ENCODE assay signal across 12 cellular contexts in the genomic region with DNA sequence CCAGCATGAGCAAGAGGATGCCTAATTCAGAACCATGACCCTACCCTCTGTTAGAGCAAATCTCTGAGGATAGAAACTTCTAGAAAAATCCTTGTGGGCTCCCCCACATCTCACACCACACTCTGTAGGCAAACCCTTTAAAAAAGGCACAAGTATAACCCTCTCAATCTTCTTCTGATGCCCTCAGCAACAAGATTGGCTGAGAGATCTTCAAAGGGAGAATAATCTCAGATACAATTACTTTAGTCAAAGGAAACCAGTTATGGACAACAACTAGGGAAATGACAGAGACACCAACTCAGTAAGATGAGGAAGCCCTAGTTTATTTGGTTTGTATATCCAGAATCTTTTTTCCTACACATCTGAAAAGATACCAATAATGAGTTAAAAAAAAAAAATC. TPM values are rescaled to one million over a fixed set of nuclear protein-coding genes. Genes with fewer than 3 reads are reported as not detected.
DNase-seq lines count a peak whose midpoint lies in the region; ATAC-seq, FAIRE-seq and TF ChIP-seq lines count a peak whose summit lies in the region.
"Had no signal": no experiment of that assay in that cellular context is flagged by ENCODE, and none has a peak within 500 bp of the region (broad histone marks: within the 10 kb centered on the region; RNA-seq: fewer than 3 reads in every experiment).

No MANE protein-coding gene starts in this region.

- peaks cover 73% of the 10 kb centered on the region for H3F3A ChIP-seq in PC-9 (ENCODE audit: insufficient read depth, low read depth)

- H3K9ac ChIP-seq in DND-41 (ENCODE audit: low read depth, low read length): peak overlapping the region; percentile 22; the same call in 1 of the 2 replicates
- H3K9ac ChIP-seq in endothelial cell of umbilical vein (replicated peaks; ENCODE audit: extremely low read depth, insufficient read depth, low read length): peak overlapping the region; percentile 60
- H3K9ac ChIP-seq in skeletal muscle tissue (ENCODE audit: low read depth in 1 of 3, low read length in 3 of 3): no peak overlapping the region
- no peak overlapping the region for H3K9ac ChIP-seq in kidney (ENCODE audit: low read length in 2 of 2)

- TF ChIP-seq CTCF in DND-41 (IDR thresholded peaks at IDR 0.05; ENCODE audit: borderline replicate concordance, extremely low read depth, low read length, poor library complexity, severe bottlenecking) (no peak), PC-9 (conservative IDR thresholded peaks at IDR 0.05) (no peak), endothelial cell of umbilical vein (IDR thresholded peaks at IDR 0.05; ENCODE audit: extremely low read depth in 1 of 2, insufficient read depth in 1 of 2, low read depth in 1 of 2, low read length in 2 of 2) (no peak), kidney (IDR thresholded peaks at IDR 0.05; ENCODE audit: borderline replicate concordance, extremely low read depth, insufficient read depth) (no peak)

- POLR2A ChIA-PET in PC-9 (lab: Charles Lee; ENCODE audit: unreplicated experiment): interaction anchor here (0.5 kb wide), 1 partner anchor 10 kb away, joined by 13 read pairs; no protein-coding TSS in a partner anchor
- POLR2A ChIA-PET in endothelial cell of umbilical vein (lab: Charles Lee): no interaction called here

- H3K9me1 ChIP-seq in endothelial cell of umbilical vein (replicated peaks; ENCODE audit: control insufficient read depth, extremely low read depth, insufficient read depth, low read length): no peaks in the 10 kb centered on the region

- H3K4me2 ChIP-seq in DND-41 (ENCODE audit: insufficient read depth, low read length) (no peak overlapping the region), PC-9 (peak overlapping the region; percentile 77), endothelial cell of umbilical vein (ENCODE audit: insufficient read depth, low read length) (peak overlapping the region; percentile 64)

- H3K27me3 ChIP-seq in DND-41 (ENCODE audit: insufficient read depth, low read length, poor library complexity) (no peaks in the 10 kb centered on the region), PC-9 (ENCODE audit: insufficient read depth, low read depth) (no peaks in the 10 kb centered on the region), endothelial cell of umbilical vein (ENCODE audit: control insufficient read depth in 2 of 2, insufficient read depth in 2 of 2, low read length in 2 of 2) (no peaks in the 10 kb centered on the region), skeletal muscle tissue (ENCODE audit: control insufficient read depth in 3 of 3, insufficient read depth in 3 of 3, low read length in 3 of 3) (peaks cover 0 to 9% (median 4%) of the 10 kb centered on the region in 3 donors)

- dilution Hi-C loops in endothelial cell of umbilical vein (cut with MboI; ENCODE audit: extremely low pct_ligation_motif_present, low sequenced_read_pairs): no loop called here

- no peaks in the 10 kb centered on the region for H3K36me3 ChIP-seq in DND-41 (ENCODE audit: insufficient read depth, low read length)
- H3K36me3 ChIP-seq in PC-9 (ENCODE audit: low read depth): no peaks in the 10 kb centered on the region
- H3K36me3 ChIP-seq in endothelial cell of umbilical vein (ENCODE audit: control insufficient read depth in 2 of 2, extremely low read depth in 1 of 2, insufficient read depth in 2 of 2, low read length in 2 of 2): no peaks in the 10 kb centered on the region
- no peaks in the 10 kb centered on the region for H3K36me3 ChIP-seq in skeletal muscle tissue (ENCODE audit: control insufficient read depth in 3 of 3, insufficient read depth in 3 of 3, low read length in 3 of 3)
- H3K36me3 ChIP-seq in kidney (ENCODE audit: control insufficient read depth in 1 of 2, insufficient read depth in 2 of 2, low read length in 2 of 2): no peaks in the 10 kb centered on the region

- H3K79me2 ChIP-seq in DND-41 (ENCODE audit: insufficient read depth, low read length): no peaks in the 10 kb centered on the region
- H3K79me2 ChIP-seq in PC-9 (ENCODE audit: low read depth): no peaks in the 10 kb centered on the region
- H3K79me2 ChIP-seq in endothelial cell of umbilical vein (ENCODE audit: control insufficient read depth, insufficient read depth, low read length): no peaks in the 10 kb centered on the region

- intact Hi-C loops in PC-9 (cut with micrococcal nuclease; ENCODE audit: unreplicated experiment): loop anchor here (2.0 kb wide), 1 partner anchor 89 kb away; no protein-coding TSS in a partner anchor
- intact Hi-C loops in endothelial cell of umbilical vein (cut with micrococcal nuclease): loop anchor here (2.0 kb wide), 1 partner anchor 159 kb away; a partner anchor contains a TSS
- intact Hi-C loops in kidney (cut with DNase I): no loop called here

- no peak for TF ChIP-seq POLR2A in endothelial cell of umbilical vein (IDR thresholded peaks at IDR 0.05; ENCODE audit: low read depth, low read length)

- H3K9me3 ChIP-seq in DND-41 (ENCODE audit: insufficient read depth, low read length, severe bottlenecking) (no peaks in the 10 kb centered on the region), PC-9 (ENCODE audit: insufficient read depth, low read depth) (0 out of 2 replicates have a peak, but pooled peaks cover 5% of the 10 kb centered on the region), endothelial cell of umbilical vein (replicated peaks; ENCODE audit: control insufficient read depth, insufficient read depth, low read length) (no peaks in the 10 kb centered on the region), skeletal muscle tissue (ENCODE audit: control insufficient read depth in 3 of 3, low read length in 3 of 3) (no peaks in the 10 kb centered on the region), kidney (ENCODE audit: control insufficient read depth in 1 of 2, low read length in 2 of 2) (no peaks in the 10 kb centered on the region)

- no peaks in the 10 kb centered on the region for H4K20me1 ChIP-seq in DND-41 (ENCODE audit: insufficient read depth, low read length)
- H4K20me1 ChIP-seq in PC-9 (ENCODE audit: insufficient read depth): no peaks in the 10 kb centered on the region
- H4K20me1 ChIP-seq in endothelial cell of umbilical vein (replicated peaks; ENCODE audit: control insufficient read depth, extremely low read depth, insufficient read depth, low read length): no peaks in the 10 kb centered on the region

- no peak overlapping the region for H3K4me3 ChIP-seq in DND-41 (ENCODE audit: low read depth in 1 of 2, low read length in 2 of 2)
- peak overlapping the region; percentile 15; the same call in 1 of the 2 replicates for H3K4me3 ChIP-seq in PC-9
- no peak overlapping the region for H3K4me3 ChIP-seq in endothelial cell of umbilical vein (replicated peaks in 1 of 3; ENCODE audit: insufficient read depth in 1 of 3, low read depth in 1 of 3, low read length in 3 of 3)
- no peak overlapping the region for H3K4me3 ChIP-seq in skeletal muscle tissue (ENCODE audit: low read length in 3 of 3)
- no peak overlapping the region for H3K4me3 ChIP-seq in kidney (ENCODE audit: low read length in 2 of 2)

- ATAC-seq in DND-41 (ENCODE audit: insufficient read depth, low read depth) (no peak), GM19455 (IDR thresholded peaks at IDR 0.05; ENCODE audit: unreplicated experiment) (no peak)

- no peaks in the 10 kb centered on the region for H3K9me2 ChIP-seq in PC-9 (ENCODE audit: insufficient read depth)

- FAIRE-seq in endothelial cell of umbilical vein (lab: Jason Lieb, UNC) (peak; percentile 18), kidney (lab: Jason Lieb, UNC) (no peak)
- FAIRE-seq: colon had no signal

- CTCF ChIA-PET in PC-9 (lab: Charles Lee) (no interaction called here), endothelial cell of umbilical vein (lab: Charles Lee) (interaction anchor here (1.1 to 1.8 kb wide), 2 partner anchors 77 to 90 kb away, joined by 3 to 4 read pairs; no protein-coding TSS in a partner anchor)

- BruUV-seq in PC-9 (replicated peaks; lab: Mats Ljungman, UMichigan) (no TSS peak), endothelial cell of umbilical vein (replicated peaks; lab: Mats Ljungman, UMichigan) (no TSS peak)

- H2AFZ ChIP-seq in DND-41 (ENCODE audit: low read depth, low read length) (no peak overlapping the region), PC-9 (no peak overlapping the region), endothelial cell of umbilical vein (ENCODE audit: low read depth, low read length) (no peak overlapping the region)

- DNase-seq in DND-41 (no peak), PC-9 (no peak), endothelial cell of umbilical vein (ENCODE audit: low read depth, low spot score) (no peak), NCI-H446 treated with DMSO at 0.1 percent for 48 hours (lab: John Stamatoyannopoulos, UW) (no peak), kidney (no peak), SW480 (ENCODE audit: low spot score) (no peak)
- DNase-seq: naive B cell, NCI-H187 treated with DMSO at 0.1 percent for 48 hours, RPMI8226 had no signal

- H3K27ac ChIP-seq in DND-41 (ENCODE audit: low read length) (peak overlapping the region; percentile 58), PC-9 (peak overlapping the region; percentile 99), endothelial cell of umbilical vein (ENCODE audit: insufficient read depth, low read depth, low read length) (peak overlapping the region; percentile 99), skeletal muscle tissue (ENCODE audit: low read depth, low read length) (peak overlapping the region; percentile 65), kidney (ENCODE audit: low read depth in 2 of 2, low read length in 2 of 2) (peak overlapping the region in 1 of 2 donors; percentile 80)

- H3K4me1 ChIP-seq in DND-41 (ENCODE audit: insufficient read depth, low read length) (peaks cover 25% of the 10 kb centered on the region), PC-9 (replicated peaks; ENCODE audit: insufficient read depth) (peaks cover 75% of the 10 kb centered on the region), endothelial cell of umbilical vein (ENCODE audit: control insufficient read depth, extremely low read depth, insufficient read depth, low read length) (peaks cover 41% of the 10 kb centered on the region), skeletal muscle tissue (ENCODE audit: control insufficient read depth in 3 of 3, insufficient read depth in 3 of 3, low read length in 3 of 3) (peaks cover 4 to 11% (median 9%) of the 10 kb centered on the region in 3 donors), kidney (ENCODE audit: control insufficient read depth in 1 of 2, insufficient read depth in 1 of 2, low read depth in 1 of 2, low read length in 2 of 2) (peaks cover 0 to 10% of the 10 kb centered on the region in 2 donors)

RNA-seq across cellular contexts. Expression of a gene that starts 49.2 kb away (rescaled TPM):
- total RNA-seq in PC-9 (2021) (17.2 and 17.4 TPM in 2 replicates), endothelial cell of umbilical vein (0.27 and 0.35 TPM in 2 replicates), skeletal muscle tissue (0.52 TPM), kidney (10.7 TPM)
- polyA plus RNA-seq in endothelial cell of umbilical vein (0.12 and 0.35 TPM in 2 replicates), kidney (ENCODE audit: insufficient read depth, low read depth, low replicate concordance) (0.67 TPM)
- polyA plus RNA-seq in endothelial cell of umbilical vein (2011; cell fraction: cytosol; rRNA removed): 0.06 and 0.16 TPM in 2 replicates
- 0.66 and 1.1 TPM in 2 replicates for polyA plus RNA-seq in endothelial cell of umbilical vein (2011; cell fraction: nucleus; rRNA removed)
- 0.56 and 0.87 TPM in 2 replicates for polyA plus RNA-seq in endothelial cell of umbilical vein (2012)
- 0.19 TPM in 1 of 2 replicates, not detected in the other for polyA minus RNA-seq in endothelial cell of umbilical vein
- 1.1 TPM for polyA minus RNA-seq in endothelial cell of umbilical vein (2011; cell fraction: cytosol; rRNA and poly(A)+ RNA removed)
- 0.24 and 1.2 TPM in 2 replicates for polyA minus RNA-seq in endothelial cell of umbilical vein (2011; cell fraction: nucleus; rRNA and poly(A)+ RNA removed)

Comparison
In these comparisons a context has a peak if more than half of its experiments do, and no peak if none do; other contexts are left out.
1. H3K9ac ChIP-seq: peak in DND-41 (single experiment) and endothelial cell of umbilical vein (single experiment); none in skeletal muscle tissue (0 of 3) and kidney (0 of 2).